ENCODE assay signal across 9 cellular contexts in genomic region chr4:48343531-48343930, GRCh38. TPM values are rescaled to one million over a fixed set of nuclear protein-coding genes. Genes with fewer than 3 reads are reported as not detected.
DNase-seq lines count a peak whose midpoint lies in the region; ATAC-seq and TF ChIP-seq lines count a peak whose summit lies in the region.
"Had no signal": no experiment of that assay in that cellular context is flagged by ENCODE, and none has a peak within 500 bp of the region (broad histone marks: within the 10 kb centered on the region; RNA-seq: fewer than 3 reads in every experiment).

No MANE protein-coding gene starts in this region.

- no peaks in the 10 kb centered on the region for H3K27me3 ChIP-seq in CD4-positive, alpha-beta memory T cell (ENCODE audit: insufficient read depth, low read length)

- no peaks in the 10 kb centered on the region for H3K9me3 ChIP-seq in CD4-positive, alpha-beta memory T cell (ENCODE audit: control insufficient read depth in 1 of 2, low read length in 2 of 2)

- peaks cover 0 to 14% of the 10 kb centered on the region in 2 donors for H3K36me3 Mint-ChIP-seq in CD4-positive, alpha-beta memory T cell
- peaks cover 9% of the 10 kb centered on the region for H3K36me3 Mint-ChIP-seq in central memory CD8-positive, alpha-beta T cell (ENCODE audit: insufficient read depth)
- H3K36me3 Mint-ChIP-seq in nephron progenitor cell (ENCODE audit: low read depth), result peaks cover 7% of the 10 kb centered on the region

- intact Hi-C loops in CD4-positive, alpha-beta memory T cell (cut with micrococcal nuclease), result loop anchor here (5.0 to 10.0 kb wide), 3 partner anchors 139 to 856 kb away; partner anchors contain the start of genes ATP10D, OCIAD2 and SLC10A4

- H3K27ac ChIP-seq in CD4-positive, alpha-beta memory T cell (ENCODE audit: low read depth, low read length), result no peak overlapping the region

- H3K27ac Mint-ChIP-seq in CD4-positive, alpha-beta memory T cell, result peak overlapping the region in 4 of 7 donors; percentile 1 to 97 (median 44)
- H3K27ac Mint-ChIP-seq in central memory CD8-positive, alpha-beta T cell (ENCODE audit: low read depth), result no peak overlapping the region
- H3K27ac Mint-ChIP-seq in nephron progenitor cell, result peak overlapping the region; percentile 24

- CTCF ChIA-PET in CD4-positive, alpha-beta memory T cell (lab: Charles Lee; ENCODE audit: partially characterized antibody), result interaction anchor here (0.6 to 1.7 kb wide), 4 partner anchors 10 to 89 kb away, joined by 3 to 4 read pairs (median 4); no protein-coding TSS in a partner anchor

- POLR2A ChIA-PET in CD4-positive, alpha-beta memory T cell (lab: Charles Lee; ENCODE audit: partially characterized antibody), result no interaction called here

- peaks cover 46 to 78% (median 59%) of the 10 kb centered on the region in 4 donors for H3K4me1 Mint-ChIP-seq in CD4-positive, alpha-beta memory T cell
- peaks cover 67% of the 10 kb centered on the region for H3K4me1 Mint-ChIP-seq in central memory CD8-positive, alpha-beta T cell
- peaks cover 65% of the 10 kb centered on the region for H3K4me1 Mint-ChIP-seq in nephron progenitor cell

- no peaks in the 10 kb centered on the region for H3K36me3 ChIP-seq in CD4-positive, alpha-beta memory T cell (ENCODE audit: insufficient read depth, low read length)

- TF ChIP-seq CTCF in nephron progenitor cell (IDR thresholded peaks at IDR 0.05), result no peak

- H3K4me3 Mint-ChIP-seq in CD4-positive, alpha-beta memory T cell, result peak overlapping the region; percentile 89 to 98 (median 97)
- H3K4me3 Mint-ChIP-seq in central memory CD8-positive, alpha-beta T cell, result peak overlapping the region; percentile 90
- peak overlapping the region; percentile 99 for H3K4me3 Mint-ChIP-seq in nephron progenitor cell

- no peaks in the 10 kb centered on the region for H3K27me3 Mint-ChIP-seq in CD4-positive, alpha-beta memory T cell
- H3K27me3 Mint-ChIP-seq in central memory CD8-positive, alpha-beta T cell, result no peaks in the 10 kb centered on the region
- no peaks in the 10 kb centered on the region for H3K27me3 Mint-ChIP-seq in nephron progenitor cell (ENCODE audit: low read depth, poor library complexity)

- DNase-seq in CD4-positive, alpha-beta memory T cell, result no peak
- peak; percentile 16 for DNase-seq in LHCN-M2 (ENCODE audit: low read depth)
- DNase-seq in central memory CD8-positive, alpha-beta T cell (ENCODE audit: low spot score in 2 of 2), result no peak
- no peak for DNase-seq in nephron progenitor cell
- DNase-seq in nucleus accumbens (lab: John Stamatoyannopoulos, UW), result no peak
- DNase-seq: T1000 had no signal

- H3K4me3 ChIP-seq in CD4-positive, alpha-beta memory T cell (ENCODE audit: low read length in 2 of 2), result no peak overlapping the region

- H3K9me3 Mint-ChIP-seq in CD4-positive, alpha-beta memory T cell, result no peaks in the 10 kb centered on the region
- no peaks in the 10 kb centered on the region for H3K9me3 Mint-ChIP-seq in central memory CD8-positive, alpha-beta T cell
- peaks cover 5% of the 10 kb centered on the region for H3K9me3 Mint-ChIP-seq in nephron progenitor cell

- H3K4me1 ChIP-seq in CD4-positive, alpha-beta memory T cell (ENCODE audit: insufficient read depth, low read length), result peaks cover 72% of the 10 kb centered on the region

- ATAC-seq in central memory CD8-positive, alpha-beta T cell (replicated peaks; ENCODE audit: extremely low read depth, poor library complexity, severe bottlenecking), result no peak
- ATAC-seq in HG02970 (IDR thresholded peaks at IDR 0.05; ENCODE audit: low FRiP score, unreplicated experiment), result no peak
- ATAC-seq in HG02588 (IDR thresholded peaks at IDR 0.05; ENCODE audit: unreplicated experiment), result no peak
- no peak for ATAC-seq in HG02759 (IDR thresholded peaks at IDR 0.05; ENCODE audit: unreplicated experiment)

RNA-seq across cellular contexts. Expression of gene SLAIN2, which starts 2.2 kb away (rescaled TPM):
- total RNA-seq in CD4-positive, alpha-beta memory T cell, result 10 to 100 TPM; 84.4 to 87.5 TPM
- 10 to 100 TPM; 24.2 to 27.1 TPM for polyA plus RNA-seq in CD4-positive, alpha-beta memory T cell
- 25.8 and 80.9 TPM in 2 replicates for total RNA-seq in LHCN-M2 (2014; rRNA removed)
- polyA plus RNA-seq in LHCN-M2 (2012), result 30.7 TPM
